In the genomic region with DNA sequence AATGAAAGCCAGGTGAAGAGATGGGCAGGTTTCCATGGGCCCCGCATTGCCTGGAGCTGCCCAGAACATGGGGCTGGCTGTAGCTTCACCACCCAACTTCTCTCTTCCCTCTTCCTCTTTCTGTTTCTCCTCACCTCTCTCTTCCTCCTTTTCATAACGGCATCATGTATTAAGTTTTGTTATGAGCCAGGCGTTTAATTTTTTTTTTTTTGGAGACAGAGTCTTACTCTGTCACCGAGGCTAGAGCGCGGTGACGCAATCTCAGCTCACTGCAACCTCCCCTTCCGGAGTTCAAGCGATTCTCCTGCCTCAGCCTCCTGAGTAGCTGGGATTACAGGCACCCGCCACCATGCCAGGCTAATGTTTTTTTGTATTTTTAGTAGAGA, we compare ENCODE assay signal across 2 cellular contexts.
TF ChIP-seq lines count a peak whose summit lies in the region.

No MANE protein-coding gene starts in this region.

TF ChIP-seq in HepG2, 621 proteins besides CTCF, POLR2A, EP300 and RAD21:
- TF ChIP-seq ZKSCAN8 (CRISPR knock-in tag; IDR thresholded peaks at IDR 0.05; ENCODE audit: borderline replicate concordance) (no peak), CEBPB (IDR thresholded peaks at IDR 0.05; ENCODE audit: borderline replicate concordance, low read depth, low read length) (peak; percentile 52; the same call in 1 of the 2 replicates)

TF ChIP-seq in WTC11, 78 proteins besides CTCF, POLR2A, EP300 and RAD21:
- no peak for TF ChIP-seq PRRX2 (CRISPR knock-in tag; IDR thresholded peaks at IDR 0.05)
- TF ChIP-seq, protein P1, sequence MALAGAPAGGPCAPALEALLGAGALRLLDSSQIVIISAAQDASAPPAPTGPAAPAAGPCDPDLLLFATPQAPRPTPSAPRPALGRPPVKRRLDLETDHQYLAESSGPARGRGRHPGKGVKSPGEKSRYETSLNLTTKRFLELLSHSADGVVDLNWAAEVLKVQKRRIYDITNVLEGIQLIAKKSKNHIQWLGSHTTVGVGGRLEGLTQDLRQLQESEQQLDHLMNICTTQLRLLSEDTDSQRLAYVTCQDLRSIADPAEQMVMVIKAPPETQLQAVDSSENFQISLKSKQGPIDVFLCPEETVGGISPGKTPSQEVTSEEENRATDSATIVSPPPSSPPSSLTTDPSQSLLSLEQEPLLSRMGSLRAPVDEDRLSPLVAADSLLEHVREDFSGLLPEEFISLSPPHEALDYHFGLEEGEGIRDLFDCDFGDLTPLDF (CRISPR knock-in tag; IDR thresholded peaks at IDR 0.05): no peak
- TF ChIP-seq, protein P2, sequence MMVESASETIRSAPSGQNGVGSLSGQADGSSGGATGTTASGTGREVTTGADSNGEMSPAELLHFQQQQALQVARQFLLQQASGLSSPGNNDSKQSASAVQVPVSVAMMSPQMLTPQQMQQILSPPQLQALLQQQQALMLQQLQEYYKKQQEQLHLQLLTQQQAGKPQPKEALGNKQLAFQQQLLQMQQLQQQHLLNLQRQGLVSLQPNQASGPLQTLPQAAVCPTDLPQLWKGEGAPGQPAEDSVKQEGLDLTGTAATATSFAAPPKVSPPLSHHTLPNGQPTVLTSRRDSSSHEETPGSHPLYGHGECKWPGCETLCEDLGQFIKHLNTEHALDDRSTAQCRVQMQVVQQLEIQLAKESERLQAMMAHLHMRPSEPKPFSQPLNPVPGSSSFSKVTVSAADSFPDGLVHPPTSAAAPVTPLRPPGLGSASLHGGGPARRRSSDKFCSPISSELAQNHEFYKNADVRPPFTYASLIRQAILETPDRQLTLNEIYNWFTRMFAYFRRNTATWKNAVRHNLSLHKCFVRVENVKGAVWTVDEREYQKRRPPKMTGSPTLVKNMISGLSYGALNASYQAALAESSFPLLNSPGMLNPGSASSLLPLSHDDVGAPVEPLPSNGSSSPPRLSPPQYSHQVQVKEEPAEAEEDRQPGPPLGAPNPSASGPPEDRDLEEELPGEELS (CRISPR knock-in tag; IDR thresholded peaks at IDR 0.05): no peak
- TF ChIP-seq OVOL2 (CRISPR knock-in tag; IDR thresholded peaks at IDR 0.05; ENCODE audit: borderline replicate concordance): no peak
- no peak for TF ChIP-seq NR3C1 (CRISPR knock-in tag; conservative IDR thresholded peaks at IDR 0.05; ENCODE audit: low read depth)
- TF ChIP-seq SOX15 (CRISPR knock-in tag; IDR thresholded peaks at IDR 0.05): no peak
- TF ChIP-seq, protein P3, sequence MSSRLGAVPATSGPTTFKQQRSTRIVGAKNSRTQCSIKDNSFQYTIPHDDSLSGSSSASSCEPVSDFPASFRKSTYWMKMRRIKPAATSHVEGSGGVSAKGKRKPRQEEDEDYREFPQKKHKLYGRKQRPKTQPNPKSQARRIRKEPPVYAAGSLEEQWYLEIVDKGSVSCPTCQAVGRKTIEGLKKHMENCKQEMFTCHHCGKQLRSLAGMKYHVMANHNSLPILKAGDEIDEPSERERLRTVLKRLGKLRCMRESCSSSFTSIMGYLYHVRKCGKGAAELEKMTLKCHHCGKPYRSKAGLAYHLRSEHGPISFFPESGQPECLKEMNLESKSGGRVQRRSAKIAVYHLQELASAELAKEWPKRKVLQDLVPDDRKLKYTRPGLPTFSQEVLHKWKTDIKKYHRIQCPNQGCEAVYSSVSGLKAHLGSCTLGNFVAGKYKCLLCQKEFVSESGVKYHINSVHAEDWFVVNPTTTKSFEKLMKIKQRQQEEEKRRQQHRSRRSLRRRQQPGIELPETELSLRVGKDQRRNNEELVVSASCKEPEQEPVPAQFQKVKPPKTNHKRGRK (CRISPR knock-in tag; IDR thresholded peaks at IDR 0.05; ENCODE audit: borderline replicate concordance): no peak
- TF ChIP-seq TEAD1 (CRISPR knock-in tag; IDR thresholded peaks at IDR 0.05): no peak
- TF ChIP-seq, protein P4, sequence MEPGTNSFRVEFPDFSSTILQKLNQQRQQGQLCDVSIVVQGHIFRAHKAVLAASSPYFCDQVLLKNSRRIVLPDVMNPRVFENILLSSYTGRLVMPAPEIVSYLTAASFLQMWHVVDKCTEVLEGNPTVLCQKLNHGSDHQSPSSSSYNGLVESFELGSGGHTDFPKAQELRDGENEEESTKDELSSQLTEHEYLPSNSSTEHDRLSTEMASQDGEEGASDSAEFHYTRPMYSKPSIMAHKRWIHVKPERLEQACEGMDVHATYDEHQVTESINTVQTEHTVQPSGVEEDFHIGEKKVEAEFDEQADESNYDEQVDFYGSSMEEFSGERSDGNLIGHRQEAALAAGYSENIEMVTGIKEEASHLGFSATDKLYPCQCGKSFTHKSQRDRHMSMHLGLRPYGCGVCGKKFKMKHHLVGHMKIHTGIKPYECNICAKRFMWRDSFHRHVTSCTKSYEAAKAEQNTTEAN (CRISPR knock-in tag; IDR thresholded peaks at IDR 0.05): no peak
- TF ChIP-seq NFYB (CRISPR knock-in tag; conservative IDR thresholded peaks at IDR 0.05; ENCODE audit: low read depth): no peak
- TF ChIP-seq MYBL2 (CRISPR knock-in tag; IDR thresholded peaks at IDR 0.05): no peak
- TF ChIP-seq NFE2L1 (CRISPR knock-in tag; IDR thresholded peaks at IDR 0.05): no peak
- TF ChIP-seq MXD4 (CRISPR knock-in tag; IDR thresholded peaks at IDR 0.05; ENCODE audit: borderline replicate concordance): no peak
- TF ChIP-seq, protein P5, sequence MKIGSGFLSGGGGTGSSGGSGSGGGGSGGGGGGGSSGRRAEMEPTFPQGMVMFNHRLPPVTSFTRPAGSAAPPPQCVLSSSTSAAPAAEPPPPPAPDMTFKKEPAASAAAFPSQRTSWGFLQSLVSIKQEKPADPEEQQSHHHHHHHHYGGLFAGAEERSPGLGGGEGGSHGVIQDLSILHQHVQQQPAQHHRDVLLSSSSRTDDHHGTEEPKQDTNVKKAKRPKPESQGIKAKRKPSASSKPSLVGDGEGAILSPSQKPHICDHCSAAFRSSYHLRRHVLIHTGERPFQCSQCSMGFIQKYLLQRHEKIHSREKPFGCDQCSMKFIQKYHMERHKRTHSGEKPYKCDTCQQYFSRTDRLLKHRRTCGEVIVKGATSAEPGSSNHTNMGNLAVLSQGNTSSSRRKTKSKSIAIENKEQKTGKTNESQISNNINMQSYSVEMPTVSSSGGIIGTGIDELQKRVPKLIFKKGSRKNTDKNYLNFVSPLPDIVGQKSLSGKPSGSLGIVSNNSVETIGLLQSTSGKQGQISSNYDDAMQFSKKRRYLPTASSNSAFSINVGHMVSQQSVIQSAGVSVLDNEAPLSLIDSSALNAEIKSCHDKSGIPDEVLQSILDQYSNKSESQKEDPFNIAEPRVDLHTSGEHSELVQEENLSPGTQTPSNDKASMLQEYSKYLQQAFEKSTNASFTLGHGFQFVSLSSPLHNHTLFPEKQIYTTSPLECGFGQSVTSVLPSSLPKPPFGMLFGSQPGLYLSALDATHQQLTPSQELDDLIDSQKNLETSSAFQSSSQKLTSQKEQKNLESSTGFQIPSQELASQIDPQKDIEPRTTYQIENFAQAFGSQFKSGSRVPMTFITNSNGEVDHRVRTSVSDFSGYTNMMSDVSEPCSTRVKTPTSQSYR (CRISPR knock-in tag; IDR thresholded peaks at IDR 0.05): no peak
- no peak for TF ChIP-seq ELF4 (CRISPR knock-in tag; IDR thresholded peaks at IDR 0.05; ENCODE audit: low read depth)
- no peak for TF ChIP-seq ZNF232 (CRISPR knock-in tag; IDR thresholded peaks at IDR 0.05)
- no peak for TF ChIP-seq JUN (CRISPR knock-in tag; IDR thresholded peaks at IDR 0.05)
- TF ChIP-seq, protein P6, sequence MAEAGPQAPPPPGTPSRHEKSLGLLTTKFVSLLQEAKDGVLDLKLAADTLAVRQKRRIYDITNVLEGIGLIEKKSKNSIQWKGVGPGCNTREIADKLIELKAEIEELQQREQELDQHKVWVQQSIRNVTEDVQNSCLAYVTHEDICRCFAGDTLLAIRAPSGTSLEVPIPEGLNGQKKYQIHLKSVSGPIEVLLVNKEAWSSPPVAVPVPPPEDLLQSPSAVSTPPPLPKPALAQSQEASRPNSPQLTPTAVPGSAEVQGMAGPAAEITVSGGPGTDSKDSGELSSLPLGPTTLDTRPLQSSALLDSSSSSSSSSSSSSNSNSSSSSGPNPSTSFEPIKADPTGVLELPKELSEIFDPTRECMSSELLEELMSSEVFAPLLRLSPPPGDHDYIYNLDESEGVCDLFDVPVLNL (CRISPR knock-in tag; IDR thresholded peaks at IDR 0.05; ENCODE audit: borderline replicate concordance, low read depth): no peak
- no peak for TF ChIP-seq ESRRA (CRISPR knock-in tag; IDR thresholded peaks at IDR 0.05; ENCODE audit: borderline replicate concordance)
- TF ChIP-seq CREB1 (CRISPR knock-in tag; IDR thresholded peaks at IDR 0.05): no peak
